8 cellular contexts compared by ENCODE assay signal in genomic region chr11:128318856-128319474, GRCh38.
DNase-seq lines count a peak whose midpoint lies in the region; ATAC-seq and TF ChIP-seq lines count a peak whose summit lies in the region.

No MANE protein-coding gene starts in this region.

- no peaks in the 10 kb centered on the region for H3K4me1 ChIP-seq in GM23248 (ENCODE audit: insufficient read depth)
- no peaks in the 10 kb centered on the region for H3K4me1 ChIP-seq in SK-N-SH (ENCODE audit: control insufficient read depth in 1 of 2, insufficient read depth in 2 of 2, low read depth in 1 of 2, low read length in 1 of 2)

- H3K9me3 ChIP-seq in GM23248 (ENCODE audit: low read depth) (no peaks in the 10 kb centered on the region), SK-N-SH (no peaks in the 10 kb centered on the region)

- H4K20me1 ChIP-seq in GM23248 (ENCODE audit: insufficient read depth) (no peaks in the 10 kb centered on the region), SK-N-SH (ENCODE audit: insufficient read depth) (no peaks in the 10 kb centered on the region)

- H3K4me3 ChIP-seq in GM23248 (no peak overlapping the region), SK-N-SH (ENCODE audit: low read depth in 2 of 2, low read length in 1 of 2) (no peak overlapping the region)

- TF ChIP-seq RAD21 in SK-N-SH (IDR thresholded peaks at IDR 0.05; ENCODE audit: low read length), result no peak

- WGBS in GM23248 (ENCODE audit: low coverage in 1 of 2, low lambda C conversion rate in 2 of 2, missing lambda C conversion rate in 2 of 2), 2 experiments, result 68 to 74% methylated on average over 8 of the region's 8 CpGs
- WGBS in SK-N-SH (ENCODE audit: low lambda C conversion rate), result 84% methylated on average over 8 of the region's 8 CpGs

- H3F3A ChIP-seq in GM23248 (ENCODE audit: insufficient read depth) (no peaks in the 10 kb centered on the region), SK-N-SH (replicated peaks; ENCODE audit: insufficient read depth) (no peaks in the 10 kb centered on the region)

- no peak overlapping the region for H3K27ac ChIP-seq in GM23248
- H3K27ac ChIP-seq in SK-N-SH (ENCODE audit: low read depth in 2 of 2, low read length in 1 of 2), result no peak overlapping the region

- H3K36me3 ChIP-seq in GM23248 (ENCODE audit: low read depth), result no peaks in the 10 kb centered on the region
- H3K36me3 ChIP-seq in SK-N-SH (replicated peaks in 1 of 2; ENCODE audit: control insufficient read depth in 1 of 2, insufficient read depth in 2 of 2, low read length in 1 of 2), result no peaks in the 10 kb centered on the region

- H3K27me3 ChIP-seq in GM23248 (replicated peaks; ENCODE audit: insufficient read depth) (no peaks in the 10 kb centered on the region), SK-N-SH (ENCODE audit: insufficient read depth) (no peaks in the 10 kb centered on the region)

- DNase-seq in activated gamma-delta T cell treated with anti-CD3 and anti-CD28 coated beads, Interleukin-2, amount 50 U/mL, for 16 hours (ENCODE audit: low read depth), result peak; percentile 69
- DNase-seq in stimulated activated CD8-positive, alpha-beta memory T cell treated with anti-CD3 and anti-CD28 coated beads, Interleukin-15, amount 100 ng/mL, for 4 hours (ENCODE audit: low read depth in 2 of 2), result peak; percentile 46 to 70
- DNase-seq in GM23248, result no peak
- no peak for DNase-seq in NCI-H345 (lab: John Stamatoyannopoulos, UW)
- no peak for DNase-seq in SK-N-SH
- DNase-seq in Kasumi-1 (lab: John Stamatoyannopoulos, UW), result no peak

- CTCF ChIA-PET in SK-N-SH (lab: Yijun Ruan, JAX), result interaction anchor here (1.0 kb wide), 1 partner anchor 14 kb away, joined by 4 read pairs; no protein-coding TSS in a partner anchor

- no peak overlapping the region for H3K4me2 ChIP-seq in GM23248 (ENCODE audit: unreplicated experiment)
- H3K4me2 ChIP-seq in SK-N-SH, result no peak overlapping the region

- TF ChIP-seq EP300 in SK-N-SH (IDR thresholded peaks at IDR 0.05; ENCODE audit: borderline replicate concordance in 1 of 2, low read depth in 1 of 2, low read length in 1 of 2), result no peak

- no peak overlapping the region for H2AFZ ChIP-seq in GM23248
- H2AFZ ChIP-seq in SK-N-SH (ENCODE audit: low read depth), result no peak overlapping the region

- no peaks in the 10 kb centered on the region for H3K9me2 ChIP-seq in GM23248 (ENCODE audit: insufficient read depth)
- H3K9me2 ChIP-seq in SK-N-SH, result no peaks in the 10 kb centered on the region

- no peak for TF ChIP-seq CTCF in SK-N-SH (IDR thresholded peaks at IDR 0.05)

- H3K79me2 ChIP-seq in GM23248 (ENCODE audit: insufficient read depth), result no peaks in the 10 kb centered on the region
- H3K79me2 ChIP-seq in SK-N-SH (ENCODE audit: insufficient read depth), result no peaks in the 10 kb centered on the region

- in situ Hi-C loops in GM23248 (cut with MboI), result no loop called here

- H3K9ac ChIP-seq in GM23248 (no peak overlapping the region), SK-N-SH (no peak overlapping the region)

- ATAC-seq in GM19463 (IDR thresholded peaks at IDR 0.05; ENCODE audit: unreplicated experiment), result peak; percentile 94
- ATAC-seq in HG03457 (IDR thresholded peaks at IDR 0.05; ENCODE audit: unreplicated experiment), result peak; percentile 93

- POLR2A ChIA-PET in SK-N-SH (lab: Yijun Ruan, JAX), result no interaction called here

TF ChIP-seq in SK-N-SH, 30 proteins besides CTCF, POLR2A, EP300 and RAD21:
- TF ChIP-seq FOXM1 (IDR thresholded peaks at IDR 0.05; ENCODE audit: low read depth), result no peak
- TF ChIP-seq NRF1 (IDR thresholded peaks at IDR 0.05; ENCODE audit: low read depth, low read length), result no peak
- TF ChIP-seq TAF1 (IDR thresholded peaks at IDR 0.05; ENCODE audit: borderline replicate concordance, low read depth, low read length), result no peak
- TF ChIP-seq FOSL2 (IDR thresholded peaks at IDR 0.05; ENCODE audit: borderline replicate concordance, low read depth), result no peak
- TF ChIP-seq, protein P1, sequence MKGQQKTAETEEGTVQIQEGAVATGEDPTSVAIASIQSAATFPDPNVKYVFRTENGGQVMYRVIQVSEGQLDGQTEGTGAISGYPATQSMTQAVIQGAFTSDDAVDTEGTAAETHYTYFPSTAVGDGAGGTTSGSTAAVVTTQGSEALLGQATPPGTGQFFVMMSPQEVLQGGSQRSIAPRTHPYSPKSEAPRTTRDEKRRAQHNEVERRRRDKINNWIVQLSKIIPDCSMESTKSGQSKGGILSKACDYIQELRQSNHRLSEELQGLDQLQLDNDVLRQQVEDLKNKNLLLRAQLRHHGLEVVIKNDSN (IDR thresholded peaks at IDR 0.05; ENCODE audit: borderline replicate concordance, low read depth), result no peak
- no peak for TF ChIP-seq MXI1 (IDR thresholded peaks at IDR 0.05; ENCODE audit: low read depth, low read length)
- TF ChIP-seq, protein P2, sequence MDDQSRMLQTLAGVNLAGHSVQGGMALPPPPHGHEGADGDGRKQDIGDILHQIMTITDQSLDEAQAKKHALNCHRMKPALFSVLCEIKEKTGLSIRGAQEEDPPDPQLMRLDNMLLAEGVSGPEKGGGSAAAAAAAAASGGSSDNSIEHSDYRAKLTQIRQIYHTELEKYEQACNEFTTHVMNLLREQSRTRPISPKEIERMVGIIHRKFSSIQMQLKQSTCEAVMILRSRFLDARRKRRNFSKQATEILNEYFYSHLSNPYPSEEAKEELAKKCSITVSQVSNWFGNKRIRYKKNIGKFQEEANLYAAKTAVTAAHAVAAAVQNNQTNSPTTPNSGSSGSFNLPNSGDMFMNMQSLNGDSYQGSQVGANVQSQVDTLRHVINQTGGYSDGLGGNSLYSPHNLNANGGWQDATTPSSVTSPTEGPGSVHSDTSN (IDR thresholded peaks at IDR 0.05), result no peak
TF ChIP-seq in SK-N-SH: peak in this region for 0.

Comparison
In these comparisons a context has a peak if more than half of its experiments do, and no peak if none do; other contexts are left out.
1. DNase-seq: peak in activated gamma-delta T cell treated with anti-CD3 and anti-CD28 coated beads, Interleukin-2, amount 50 U/mL, for 16 hours (single experiment) and stimulated activated CD8-positive, alpha-beta memory T cell treated with anti-CD3 and anti-CD28 coated beads, Interleukin-15, amount 100 ng/mL, for 4 hours (2 of 2); none in GM23248 (single experiment), NCI-H345 (single experiment), SK-N-SH (single experiment) and Kasumi-1 (0 of 2).